8 cellular contexts compared by ENCODE assay signal in genomic region chr10:20481054-20481453, GRCh38.
"Had no signal": no experiment of that assay in that cellular context is flagged by ENCODE, and none has a peak within 500 bp of the region (broad histone marks: within the 10 kb centered on the region; RNA-seq: fewer than 3 reads in every experiment).

No MANE protein-coding gene starts in this region.

- H3K27ac Mint-ChIP-seq: GM23338, H9, HFFc6 had no signal

- H3K4me1 Mint-ChIP-seq: GM23338, H9 had no signal

- DNase-seq: GM23248, GOT3, H7, H9, HCEC 1CT, HFFc6 had no signal

- H3K4me3 Mint-ChIP-seq: GM23338, H9, HFFc6 had no signal

- ATAC-seq: GM23338, HCT116 had no signal
